Comparison of ENCODE assay signal across 8 cellular contexts in the genomic region with DNA sequence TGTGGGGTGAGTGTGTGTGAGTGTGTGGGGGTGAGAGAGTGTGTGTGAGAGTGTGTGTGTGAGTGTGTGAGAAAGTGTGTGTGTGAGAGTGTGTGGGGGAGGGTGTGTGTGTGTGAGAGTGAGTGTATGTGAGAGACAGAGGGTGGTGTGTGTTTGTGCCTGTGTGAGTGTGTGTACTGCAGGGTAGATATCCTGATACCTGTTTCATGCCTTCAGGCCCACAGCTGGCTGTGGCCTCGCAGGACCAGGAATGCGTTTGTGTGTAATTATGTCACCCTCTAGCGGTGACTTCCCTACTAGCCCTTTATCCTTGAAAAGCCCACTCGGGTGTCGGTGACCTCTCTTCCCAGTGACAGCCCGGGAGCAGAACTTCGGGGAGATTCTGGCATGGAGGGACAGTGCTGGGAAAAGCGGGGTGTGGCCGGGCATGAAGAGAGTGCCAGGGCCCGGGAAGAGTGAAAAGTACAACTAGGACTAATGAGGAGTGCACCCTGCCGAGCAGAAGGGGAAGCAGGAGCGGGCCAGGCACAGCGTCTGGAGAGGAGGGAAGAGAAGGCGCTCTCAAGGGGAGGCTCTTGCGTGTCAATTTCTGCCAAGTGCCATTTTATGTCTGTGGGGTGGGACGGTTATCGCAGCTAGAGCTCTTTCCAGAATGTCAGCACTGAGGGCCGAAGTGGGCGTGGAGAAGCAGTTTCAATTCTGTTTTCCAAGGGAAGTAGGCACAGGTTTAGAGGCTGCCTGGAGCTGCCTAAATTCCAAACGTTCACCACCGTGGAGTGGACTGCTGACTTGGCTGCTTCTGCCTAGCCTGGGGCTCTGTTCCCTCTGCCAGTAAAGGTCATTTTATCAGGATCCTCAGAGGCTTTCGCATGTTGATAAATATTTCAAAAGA. TPM values are rescaled to one million over a fixed set of nuclear protein-coding genes. Genes with fewer than 3 reads are reported as not detected.
DNase-seq lines count a peak whose midpoint lies in the region; ATAC-seq and TF ChIP-seq lines count a peak whose summit lies in the region.

No MANE protein-coding gene starts in this region.

- no peaks in the 10 kb centered on the region for H3K9me3 Mint-ChIP-seq in CD8-positive, alpha-beta T cell
- no peaks in the 10 kb centered on the region for H3K9me3 Mint-ChIP-seq in activated naive CD4-positive, alpha-beta T cell treated with anti-CD3 and anti-CD28 coated beads, Interleukin-2, amount 10 ng/mL, durations not matched to agents 7 days and 5 days
- no peaks in the 10 kb centered on the region for H3K9me3 Mint-ChIP-seq in nephron progenitor cell

- peak; percentile 70 for ATAC-seq in CD8-positive, alpha-beta T cell
- peak; percentile 40 for ATAC-seq in GM21360 (IDR thresholded peaks at IDR 0.05; ENCODE audit: unreplicated experiment)

- intact Hi-C loops in CD8-positive, alpha-beta T cell (cut with DNase I, micrococcal nuclease), result loop anchor here (1.0 to 2.0 kb wide), 5 partner anchors 13 to 487 kb away; no protein-coding TSS in a partner anchor
- intact Hi-C loops in vagina (cut with DNase I), result no loop called here

- POLR2A ChIA-PET in CD8-positive, alpha-beta T cell (lab: Charles Lee), result no interaction called here

- peaks cover 3% of the 10 kb centered on the region for H3K36me3 Mint-ChIP-seq in CD8-positive, alpha-beta T cell
- H3K36me3 Mint-ChIP-seq in activated naive CD4-positive, alpha-beta T cell treated with anti-CD3 and anti-CD28 coated beads, Interleukin-2, amount 10 ng/mL, durations not matched to agents 7 days and 5 days, result no peaks in the 10 kb centered on the region
- H3K36me3 Mint-ChIP-seq in nephron progenitor cell (ENCODE audit: low read depth), result no peaks in the 10 kb centered on the region

- H3K27me3 ChIP-seq in CD8-positive, alpha-beta T cell (ENCODE audit: insufficient read depth, low read length), result no peaks in the 10 kb centered on the region
- no peaks in the 10 kb centered on the region for H3K27me3 ChIP-seq in vagina

- no peaks in the 10 kb centered on the region for H3K27me3 Mint-ChIP-seq in CD8-positive, alpha-beta T cell (ENCODE audit: low read depth)
- peaks cover 26% of the 10 kb centered on the region for H3K27me3 Mint-ChIP-seq in activated naive CD4-positive, alpha-beta T cell treated with anti-CD3 and anti-CD28 coated beads, Interleukin-2, amount 10 ng/mL, durations not matched to agents 7 days and 5 days
- H3K27me3 Mint-ChIP-seq in nephron progenitor cell (ENCODE audit: low read depth, poor library complexity), result peaks cover 15% of the 10 kb centered on the region

- H3K4me3 ChIP-seq in CD8-positive, alpha-beta T cell (ENCODE audit: low read depth, low read length), result peak overlapping the region; percentile 36
- peak overlapping the region; percentile 43 to 51 for H3K4me3 ChIP-seq in vagina

- peaks cover 31% of the 10 kb centered on the region for H3K4me1 Mint-ChIP-seq in CD8-positive, alpha-beta T cell (ENCODE audit: low read depth)
- peaks cover 37% of the 10 kb centered on the region for H3K4me1 Mint-ChIP-seq in activated naive CD4-positive, alpha-beta T cell treated with anti-CD3 and anti-CD28 coated beads, Interleukin-2, amount 10 ng/mL, durations not matched to agents 7 days and 5 days
- peaks cover 78% of the 10 kb centered on the region for H3K4me1 Mint-ChIP-seq in nephron progenitor cell

- CTCF ChIA-PET in CD8-positive, alpha-beta T cell (lab: Charles Lee), result interaction anchor here (0.6 to 2.8 kb wide), 15 partner anchors 11 to 1041 kb away, joined by 3 to 45 read pairs (median 4); no protein-coding TSS in a partner anchor
- CTCF ChIA-PET in activated naive CD4-positive, alpha-beta T cell treated with anti-CD3 and anti-CD28 coated beads, Interleukin-2, amount 10 ng/mL, durations not matched to agents 7 days and 5 days (lab: Charles Lee), result interaction anchor here (0.8 to 2.4 kb wide), 8 partner anchors 9 to 488 kb away, joined by 3 to 24 read pairs (median 4); no protein-coding TSS in a partner anchor

- H3K4me1 ChIP-seq in CD8-positive, alpha-beta T cell (ENCODE audit: insufficient read depth, low read length), result peaks cover 23% of the 10 kb centered on the region
- peaks cover 36% of the 10 kb centered on the region for H3K4me1 ChIP-seq in vagina

- peak overlapping the region; percentile 24 for H3K27ac Mint-ChIP-seq in CD8-positive, alpha-beta T cell
- H3K27ac Mint-ChIP-seq in activated naive CD4-positive, alpha-beta T cell treated with anti-CD3 and anti-CD28 coated beads, Interleukin-2, amount 10 ng/mL, durations not matched to agents 7 days and 5 days, result no peak overlapping the region
- H3K27ac Mint-ChIP-seq in nephron progenitor cell, result peak overlapping the region; percentile 87

- no peak overlapping the region for H3K27ac ChIP-seq in CD8-positive, alpha-beta T cell (ENCODE audit: low read depth, low read length)
- peak overlapping the region; percentile 84 for H3K27ac ChIP-seq in vagina

- peak in 6 of 7 experiments; percentile 32 to 77 (median 60) for DNase-seq in CD8-positive, alpha-beta T cell
- DNase-seq in KG1 (lab: John Stamatoyannopoulos, UW) (peak; percentile 50), RPMI8226 (peak; percentile 85), foreskin melanocyte (peak; percentile 74), nephron progenitor cell (peak; percentile 65), vagina (ENCODE audit: extremely low spot score in 2 of 2) (no peak)
- DNase-seq in activated naive CD4-positive, alpha-beta T cell treated with anti-CD3 and anti-CD28 coated beads, Interleukin-2, amount 10 ng/mL, durations not matched to agents 7 days and 5 days, result peak; percentile 69

- H3K9me3 ChIP-seq in CD8-positive, alpha-beta T cell (ENCODE audit: low read length), result no peaks in the 10 kb centered on the region
- no peaks in the 10 kb centered on the region for H3K9me3 ChIP-seq in vagina

- no peaks in the 10 kb centered on the region for H3K36me3 ChIP-seq in CD8-positive, alpha-beta T cell (ENCODE audit: insufficient read depth, low read length)
- H3K36me3 ChIP-seq in vagina, result no peaks in the 10 kb centered on the region

- TF ChIP-seq CTCF in CD8-positive, alpha-beta T cell (IDR thresholded peaks at IDR 0.05), result peak; percentile 64
- peak; percentile 66 for TF ChIP-seq CTCF in nephron progenitor cell (IDR thresholded peaks at IDR 0.05)
- TF ChIP-seq CTCF in vagina (IDR thresholded peaks at IDR 0.05), result peak; percentile 75 to 83 (median 83)

- peak in 1 of 2 donors; percentile 19 for TF ChIP-seq POLR2A in vagina (IDR thresholded peaks at IDR 0.05)

- H3K4me3 Mint-ChIP-seq in CD8-positive, alpha-beta T cell, result peak overlapping the region; percentile 86
- peak overlapping the region; percentile 72 for H3K4me3 Mint-ChIP-seq in activated naive CD4-positive, alpha-beta T cell treated with anti-CD3 and anti-CD28 coated beads, Interleukin-2, amount 10 ng/mL, durations not matched to agents 7 days and 5 days
- H3K4me3 Mint-ChIP-seq in nephron progenitor cell, result peak overlapping the region; percentile 86

RNA-seq across cellular contexts. Expression of a gene that starts 11.0 kb away (rescaled TPM):
- 10 to 100 TPM; 28.1 to 30.5 TPM for total RNA-seq in CD8-positive, alpha-beta T cell
- 15.2 TPM for total RNA-seq in vagina

RNA-seq across cellular contexts. Expression of a gene that starts 23.7 kb away (rescaled TPM):
- not detected for total RNA-seq in CD8-positive, alpha-beta T cell
- total RNA-seq in vagina, result 7.6 TPM

Comparison
In these comparisons a context has a peak if more than half of its experiments do, and no peak if none do; other contexts are left out.
1. DNase-seq: peak in CD8-positive, alpha-beta T cell (6 of 7), KG1 (single experiment), RPMI8226 (single experiment), activated naive CD4-positive, alpha-beta T cell treated with anti-CD3 and anti-CD28 coated beads, Interleukin-2, amount 10 ng/mL, durations not matched to agents 7 days and 5 days (single experiment), foreskin melanocyte (single experiment) and nephron progenitor cell (single experiment); none in vagina (0 of 2).
2. Peak in every context shown above with its lines, with median percentiles within 50 percentile points of each other: H3K4me3 Mint-ChIP-seq and CTCF ChIP-seq.